ENCODE assay signal across 1 cellular context in the genomic region with DNA sequence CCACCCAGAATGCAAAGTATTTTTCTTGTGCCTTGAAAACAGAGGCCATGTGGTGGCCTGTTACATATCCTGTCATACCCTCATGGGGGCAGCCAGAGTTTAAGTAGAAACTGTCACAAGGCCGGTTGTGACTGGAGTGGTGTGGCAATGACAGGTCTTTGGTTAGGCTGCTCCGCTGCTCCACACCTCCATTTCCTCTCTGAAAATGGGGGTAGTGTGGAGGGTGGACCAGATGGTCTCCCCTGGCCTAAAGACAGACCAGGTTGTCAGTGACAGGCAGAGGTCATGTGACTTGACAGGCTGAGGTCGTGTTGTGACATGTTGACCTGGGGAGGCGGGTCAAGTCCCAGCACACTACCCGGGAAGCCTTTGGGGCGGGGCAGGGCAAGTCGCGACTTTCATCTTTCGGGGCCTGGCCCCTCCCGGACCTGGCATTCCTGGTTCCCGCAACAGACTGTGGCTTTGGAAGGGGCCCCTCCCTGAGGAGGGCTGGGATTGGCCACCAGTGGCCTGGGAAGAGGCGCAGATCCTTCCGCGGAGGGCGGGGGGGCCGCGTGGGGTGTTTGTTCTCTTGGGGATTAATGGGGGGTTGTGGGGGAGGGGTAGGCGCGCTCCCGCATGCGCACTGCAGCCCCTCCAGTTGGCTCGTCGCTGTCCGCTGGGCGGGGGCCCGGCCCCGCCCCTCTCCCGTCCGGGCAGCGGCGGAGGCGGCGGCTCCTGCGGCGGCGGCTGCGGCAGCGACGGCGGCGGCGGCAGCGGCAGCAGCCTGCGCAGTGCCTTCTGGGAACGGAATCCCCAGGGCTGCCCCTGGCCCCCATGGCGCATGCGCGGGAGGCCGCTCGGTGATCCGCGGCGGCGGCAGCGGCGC.
A peak's percentile ranks its signal among the peaks of the same experiment; 100 is the strongest.
TF ChIP-seq lines count a peak whose summit lies in the region.

A gene with protein sequence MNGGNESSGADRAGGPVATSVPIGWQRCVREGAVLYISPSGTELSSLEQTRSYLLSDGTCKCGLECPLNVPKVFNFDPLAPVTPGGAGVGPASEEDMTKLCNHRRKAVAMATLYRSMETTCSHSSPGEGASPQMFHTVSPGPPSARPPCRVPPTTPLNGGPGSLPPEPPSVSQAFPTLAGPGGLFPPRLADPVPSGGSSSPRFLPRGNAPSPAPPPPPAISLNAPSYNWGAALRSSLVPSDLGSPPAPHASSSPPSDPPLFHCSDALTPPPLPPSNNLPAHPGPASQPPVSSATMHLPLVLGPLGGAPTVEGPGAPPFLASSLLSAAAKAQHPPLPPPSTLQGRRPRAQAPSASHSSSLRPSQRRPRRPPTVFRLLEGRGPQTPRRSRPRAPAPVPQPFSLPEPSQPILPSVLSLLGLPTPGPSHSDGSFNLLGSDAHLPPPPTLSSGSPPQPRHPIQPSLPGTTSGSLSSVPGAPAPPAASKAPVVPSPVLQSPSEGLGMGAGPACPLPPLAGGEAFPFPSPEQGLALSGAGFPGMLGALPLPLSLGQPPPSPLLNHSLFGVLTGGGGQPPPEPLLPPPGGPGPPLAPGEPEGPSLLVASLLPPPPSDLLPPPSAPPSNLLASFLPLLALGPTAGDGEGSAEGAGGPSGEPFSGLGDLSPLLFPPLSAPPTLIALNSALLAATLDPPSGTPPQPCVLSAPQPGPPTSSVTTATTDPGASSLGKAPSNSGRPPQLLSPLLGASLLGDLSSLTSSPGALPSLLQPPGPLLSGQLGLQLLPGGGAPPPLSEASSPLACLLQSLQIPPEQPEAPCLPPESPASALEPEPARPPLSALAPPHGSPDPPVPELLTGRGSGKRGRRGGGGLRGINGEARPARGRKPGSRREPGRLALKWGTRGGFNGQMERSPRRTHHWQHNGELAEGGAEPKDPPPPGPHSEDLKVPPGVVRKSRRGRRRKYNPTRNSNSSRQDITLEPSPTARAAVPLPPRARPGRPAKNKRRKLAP (plus strand): TSS at position 806 of the 868 bp plus-strand sequence. CDS start 1,480 bp downstream, outside the sequence.

TF ChIP-seq in K562, 482 proteins besides CTCF, POLR2A, EP300 and RAD21 (continued from another document and continues in another):
- TF ChIP-seq, protein P1, sequence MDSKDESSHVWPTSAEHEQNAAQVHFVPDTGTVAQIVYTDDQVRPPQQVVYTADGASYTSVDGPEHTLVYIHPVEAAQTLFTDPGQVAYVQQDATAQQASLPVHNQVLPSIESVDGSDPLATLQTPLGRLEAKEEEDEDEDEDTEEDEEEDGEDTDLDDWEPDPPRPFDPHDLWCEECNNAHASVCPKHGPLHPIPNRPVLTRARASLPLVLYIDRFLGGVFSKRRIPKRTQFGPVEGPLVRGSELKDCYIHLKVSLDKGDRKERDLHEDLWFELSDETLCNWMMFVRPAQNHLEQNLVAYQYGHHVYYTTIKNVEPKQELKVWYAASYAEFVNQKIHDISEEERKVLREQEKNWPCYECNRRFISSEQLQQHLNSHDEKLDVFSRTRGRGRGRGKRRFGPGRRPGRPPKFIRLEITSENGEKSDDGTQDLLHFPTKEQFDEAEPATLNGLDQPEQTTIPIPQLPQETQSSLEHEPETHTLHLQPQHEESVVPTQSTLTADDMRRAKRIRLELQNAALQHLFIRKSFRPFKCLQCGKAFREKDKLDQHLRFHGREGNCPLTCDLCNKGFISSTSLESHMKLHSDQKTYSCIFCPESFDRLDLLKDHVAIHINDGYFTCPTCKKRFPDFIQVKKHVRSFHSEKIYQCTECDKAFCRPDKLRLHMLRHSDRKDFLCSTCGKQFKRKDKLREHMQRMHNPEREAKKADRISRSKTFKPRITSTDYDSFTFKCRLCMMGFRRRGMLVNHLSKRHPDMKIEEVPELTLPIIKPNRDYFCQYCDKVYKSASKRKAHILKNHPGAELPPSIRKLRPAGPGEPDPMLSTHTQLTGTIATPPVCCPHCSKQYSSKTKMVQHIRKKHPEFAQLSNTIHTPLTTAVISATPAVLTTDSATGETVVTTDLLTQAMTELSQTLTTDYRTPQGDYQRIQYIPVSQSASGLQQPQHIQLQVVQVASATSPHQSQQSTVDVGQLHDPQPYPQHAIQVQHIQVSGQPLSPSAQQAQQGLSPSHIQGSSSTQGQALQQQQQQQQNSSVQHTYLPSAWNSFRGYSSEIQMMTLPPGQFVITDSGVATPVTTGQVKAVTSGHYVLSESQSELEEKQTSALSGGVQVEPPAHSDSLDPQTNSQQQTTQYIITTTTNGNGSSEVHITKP (IDR thresholded peaks at IDR 0.05; ENCODE audit: partially characterized antibody): peak; percentile 41
- TF ChIP-seq L3MBTL2 (IDR thresholded peaks at IDR 0.05) (peak; percentile 88), IRF2 (CRISPR knock-in tag; IDR thresholded peaks at IDR 0.05) (no peak), CHD4 (IDR thresholded peaks at IDR 0.05; ENCODE audit: insufficient read depth, insufficient replicate concordance, low read depth, low read length, poor library complexity, severe bottlenecking) (no peak), NCOA1 (IDR thresholded peaks at IDR 0.05; ENCODE audit: low read depth) (peak; percentile 64; the same call in 1 of the 2 replicates), POLR2G (IDR thresholded peaks at IDR 0.05; ENCODE audit: low read depth, low read length) (peak; percentile 88), POLR2AphosphoS2 (IDR thresholded peaks at IDR 0.05; ENCODE audit: low read length) (no peak; the same call in 1 of the 2 replicates), SRSF3 (IDR thresholded peaks at IDR 0.05; ENCODE audit: insufficient read depth, low read length) (no peak), HLTF (IDR thresholded peaks at IDR 0.05) (0 out of 2 replicates have a peak, but pooled peaks have one; percentile 44), KAT7 (CRISPR knock-in tag; IDR thresholded peaks at IDR 0.05; ENCODE audit: borderline replicate concordance) (peak; percentile 64; the same call in 1 of the 2 replicates), KAT2B (IDR thresholded peaks at IDR 0.05; ENCODE audit: low read depth, low read length) (peak; percentile 69), ZNF436 (CRISPR knock-in tag; IDR thresholded peaks at IDR 0.05) (no peak), CAMTA2 (CRISPR knock-in tag; conservative IDR thresholded peaks at IDR 0.05) (no peak), GATA2 (CRISPR knock-in tag; IDR thresholded peaks at IDR 0.05) (no peak), JUNB (CRISPR knock-in tag; conservative IDR thresholded peaks at IDR 0.05) (no peak), NFE2L1 (tag; IDR thresholded peaks at IDR 0.05; ENCODE audit: borderline replicate concordance, low read depth) (no peak), ZNF695 (CRISPR knock-in tag; IDR thresholded peaks at IDR 0.05) (no peak), ILF3 (IDR thresholded peaks at IDR 0.05; ENCODE audit: borderline replicate concordance) (no peak), BRCA1 (IDR thresholded peaks at IDR 0.05) (no peak), BRCA1 (CRISPR knock-in tag; IDR thresholded peaks at IDR 0.05) (no peak), TAL1 (IDR thresholded peaks at IDR 0.05) (0 out of 2 replicates have a peak, but pooled peaks have one; percentile 31), ZNF133 (CRISPR knock-in tag; IDR thresholded peaks at IDR 0.05) (no peak), RFX1 (IDR thresholded peaks at IDR 0.05) (no peak), SPI1 (IDR thresholded peaks at IDR 0.05; ENCODE audit: borderline replicate concordance, low read depth, low read length) (peak; percentile 54; the same call in 1 of the 2 replicates), PTTG1 (tag; IDR thresholded peaks at IDR 0.05; ENCODE audit: low read depth) (no peak; the same call in 1 of the 2 replicates), RCOR1 (IDR thresholded peaks at IDR 0.05; ENCODE audit: borderline replicate concordance in 1 of 2, low read depth in 2 of 2, low read length in 2 of 2) (0 out of 4 replicates have a peak, but pooled peaks of 1 of the 2 experiments have one; percentile 10), TAF7 (tag; IDR thresholded peaks at IDR 0.05) (peak; percentile 30; the same call in 1 of the 2 replicates), NELFE (IDR thresholded peaks at IDR 0.05; ENCODE audit: insufficient read depth, insufficient read length) (no peak), ZNF217 (CRISPR knock-in tag; IDR thresholded peaks at IDR 0.05) (no peak), PHF21A (IDR thresholded peaks at IDR 0.05; ENCODE audit: borderline replicate concordance, low read depth) (no peak), CBX1 (IDR thresholded peaks at IDR 0.05; ENCODE audit: low read depth) (no peak), MED1 (CRISPR knock-in tag; IDR thresholded peaks at IDR 0.05; ENCODE audit: borderline replicate concordance) (no peak), ZNF121 (CRISPR knock-in tag; conservative IDR thresholded peaks at IDR 0.05) (no peak), FOXP1 (CRISPR knock-in tag; IDR thresholded peaks at IDR 0.05) (no peak; the same call in 1 of the 2 replicates)
- TF ChIP-seq, protein P2, sequence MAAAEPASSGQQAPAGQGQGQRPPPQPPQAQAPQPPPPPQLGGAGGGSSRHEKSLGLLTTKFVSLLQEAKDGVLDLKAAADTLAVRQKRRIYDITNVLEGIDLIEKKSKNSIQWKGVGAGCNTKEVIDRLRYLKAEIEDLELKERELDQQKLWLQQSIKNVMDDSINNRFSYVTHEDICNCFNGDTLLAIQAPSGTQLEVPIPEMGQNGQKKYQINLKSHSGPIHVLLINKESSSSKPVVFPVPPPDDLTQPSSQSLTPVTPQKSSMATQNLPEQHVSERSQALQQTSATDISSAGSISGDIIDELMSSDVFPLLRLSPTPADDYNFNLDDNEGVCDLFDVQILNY (CRISPR knock-in tag; IDR thresholded peaks at IDR 0.05): no peak
- TF ChIP-seq, protein P3, sequence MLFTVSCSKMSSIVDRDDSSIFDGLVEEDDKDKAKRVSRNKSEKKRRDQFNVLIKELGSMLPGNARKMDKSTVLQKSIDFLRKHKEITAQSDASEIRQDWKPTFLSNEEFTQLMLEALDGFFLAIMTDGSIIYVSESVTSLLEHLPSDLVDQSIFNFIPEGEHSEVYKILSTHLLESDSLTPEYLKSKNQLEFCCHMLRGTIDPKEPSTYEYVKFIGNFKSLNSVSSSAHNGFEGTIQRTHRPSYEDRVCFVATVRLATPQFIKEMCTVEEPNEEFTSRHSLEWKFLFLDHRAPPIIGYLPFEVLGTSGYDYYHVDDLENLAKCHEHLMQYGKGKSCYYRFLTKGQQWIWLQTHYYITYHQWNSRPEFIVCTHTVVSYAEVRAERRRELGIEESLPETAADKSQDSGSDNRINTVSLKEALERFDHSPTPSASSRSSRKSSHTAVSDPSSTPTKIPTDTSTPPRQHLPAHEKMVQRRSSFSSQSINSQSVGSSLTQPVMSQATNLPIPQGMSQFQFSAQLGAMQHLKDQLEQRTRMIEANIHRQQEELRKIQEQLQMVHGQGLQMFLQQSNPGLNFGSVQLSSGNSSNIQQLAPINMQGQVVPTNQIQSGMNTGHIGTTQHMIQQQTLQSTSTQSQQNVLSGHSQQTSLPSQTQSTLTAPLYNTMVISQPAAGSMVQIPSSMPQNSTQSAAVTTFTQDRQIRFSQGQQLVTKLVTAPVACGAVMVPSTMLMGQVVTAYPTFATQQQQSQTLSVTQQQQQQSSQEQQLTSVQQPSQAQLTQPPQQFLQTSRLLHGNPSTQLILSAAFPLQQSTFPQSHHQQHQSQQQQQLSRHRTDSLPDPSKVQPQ (CRISPR knock-in tag; IDR thresholded peaks at IDR 0.05; ENCODE audit: borderline replicate concordance): no peak
- TF ChIP-seq, protein P4, sequence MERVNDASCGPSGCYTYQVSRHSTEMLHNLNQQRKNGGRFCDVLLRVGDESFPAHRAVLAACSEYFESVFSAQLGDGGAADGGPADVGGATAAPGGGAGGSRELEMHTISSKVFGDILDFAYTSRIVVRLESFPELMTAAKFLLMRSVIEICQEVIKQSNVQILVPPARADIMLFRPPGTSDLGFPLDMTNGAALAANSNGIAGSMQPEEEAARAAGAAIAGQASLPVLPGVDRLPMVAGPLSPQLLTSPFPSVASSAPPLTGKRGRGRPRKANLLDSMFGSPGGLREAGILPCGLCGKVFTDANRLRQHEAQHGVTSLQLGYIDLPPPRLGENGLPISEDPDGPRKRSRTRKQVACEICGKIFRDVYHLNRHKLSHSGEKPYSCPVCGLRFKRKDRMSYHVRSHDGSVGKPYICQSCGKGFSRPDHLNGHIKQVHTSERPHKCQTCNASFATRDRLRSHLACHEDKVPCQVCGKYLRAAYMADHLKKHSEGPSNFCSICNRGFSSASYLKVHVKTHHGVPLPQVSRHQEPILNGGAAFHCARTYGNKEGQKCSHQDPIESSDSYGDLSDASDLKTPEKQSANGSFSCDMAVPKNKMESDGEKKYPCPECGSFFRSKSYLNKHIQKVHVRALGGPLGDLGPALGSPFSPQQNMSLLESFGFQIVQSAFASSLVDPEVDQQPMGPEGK (CRISPR knock-in tag; IDR thresholded peaks at IDR 0.05; ENCODE audit: borderline replicate concordance): no peak
- TF ChIP-seq, protein P5, sequence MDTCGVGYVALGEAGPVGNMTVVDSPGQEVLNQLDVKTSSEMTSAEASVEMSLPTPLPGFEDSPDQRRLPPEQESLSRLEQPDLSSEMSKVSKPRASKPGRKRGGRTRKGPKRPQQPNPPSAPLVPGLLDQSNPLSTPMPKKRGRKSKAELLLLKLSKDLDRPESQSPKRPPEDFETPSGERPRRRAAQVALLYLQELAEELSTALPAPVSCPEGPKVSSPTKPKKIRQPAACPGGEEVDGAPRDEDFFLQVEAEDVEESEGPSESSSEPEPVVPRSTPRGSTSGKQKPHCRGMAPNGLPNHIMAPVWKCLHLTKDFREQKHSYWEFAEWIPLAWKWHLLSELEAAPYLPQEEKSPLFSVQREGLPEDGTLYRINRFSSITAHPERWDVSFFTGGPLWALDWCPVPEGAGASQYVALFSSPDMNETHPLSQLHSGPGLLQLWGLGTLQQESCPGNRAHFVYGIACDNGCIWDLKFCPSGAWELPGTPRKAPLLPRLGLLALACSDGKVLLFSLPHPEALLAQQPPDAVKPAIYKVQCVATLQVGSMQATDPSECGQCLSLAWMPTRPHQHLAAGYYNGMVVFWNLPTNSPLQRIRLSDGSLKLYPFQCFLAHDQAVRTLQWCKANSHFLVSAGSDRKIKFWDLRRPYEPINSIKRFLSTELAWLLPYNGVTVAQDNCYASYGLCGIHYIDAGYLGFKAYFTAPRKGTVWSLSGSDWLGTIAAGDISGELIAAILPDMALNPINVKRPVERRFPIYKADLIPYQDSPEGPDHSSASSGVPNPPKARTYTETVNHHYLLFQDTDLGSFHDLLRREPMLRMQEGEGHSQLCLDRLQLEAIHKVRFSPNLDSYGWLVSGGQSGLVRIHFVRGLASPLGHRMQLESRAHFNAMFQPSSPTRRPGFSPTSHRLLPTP (IDR thresholded peaks at IDR 0.05; ENCODE audit: borderline replicate concordance, extremely low read depth, insufficient read length): no peak
- TF ChIP-seq, protein P6, sequence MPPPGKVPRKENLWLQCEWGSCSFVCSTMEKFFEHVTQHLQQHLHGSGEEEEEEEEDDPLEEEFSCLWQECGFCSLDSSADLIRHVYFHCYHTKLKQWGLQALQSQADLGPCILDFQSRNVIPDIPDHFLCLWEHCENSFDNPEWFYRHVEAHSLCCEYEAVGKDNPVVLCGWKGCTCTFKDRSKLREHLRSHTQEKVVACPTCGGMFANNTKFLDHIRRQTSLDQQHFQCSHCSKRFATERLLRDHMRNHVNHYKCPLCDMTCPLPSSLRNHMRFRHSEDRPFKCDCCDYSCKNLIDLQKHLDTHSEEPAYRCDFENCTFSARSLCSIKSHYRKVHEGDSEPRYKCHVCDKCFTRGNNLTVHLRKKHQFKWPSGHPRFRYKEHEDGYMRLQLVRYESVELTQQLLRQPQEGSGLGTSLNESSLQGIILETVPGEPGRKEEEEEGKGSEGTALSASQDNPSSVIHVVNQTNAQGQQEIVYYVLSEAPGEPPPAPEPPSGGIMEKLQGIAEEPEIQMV (tag; conservative IDR thresholded peaks at IDR 0.05; ENCODE audit: low read depth): 0 out of 2 replicates have a peak, but pooled peaks have one; percentile 39
